ENCODE assay signal across 10 cellular contexts in genomic region chr14:92539419-92539818, GRCh38. TPM values are rescaled to one million over a fixed set of nuclear protein-coding genes. Genes with fewer than 3 reads are reported as not detected.
DNase-seq lines count a peak whose midpoint lies in the region; ATAC-seq and TF ChIP-seq lines count a peak whose summit lies in the region.
"Had no signal": no experiment of that assay in that cellular context is flagged by ENCODE, and none has a peak within 500 bp of the region (broad histone marks: within the 10 kb centered on the region; RNA-seq: fewer than 3 reads in every experiment).

No MANE protein-coding gene starts in this region.

- no peak overlapping the region for H3K4me3 ChIP-seq in breast epithelium
- no peak overlapping the region for H3K4me3 ChIP-seq in mammary epithelial cell (replicated peaks in 1 of 3; ENCODE audit: insufficient read depth in 1 of 3, low read depth in 2 of 3, low read length in 3 of 3)
- H3K4me3 ChIP-seq in esophagus (ENCODE audit: low read depth in 1 of 2, low read length in 2 of 2), result no peak overlapping the region
- no peak overlapping the region for H3K4me3 ChIP-seq in osteoblast (ENCODE audit: insufficient read depth, low read length)
- no peak overlapping the region for H3K4me3 ChIP-seq in urinary bladder (ENCODE audit: low read depth, low read length)

- WGBS in mammary epithelial cell (ENCODE audit: low coverage, missing lambda C conversion rate), result 92% methylated on average over 3 of the region's 3 CpGs
- 91 to 96% methylated on average over 3 of the region's 3 CpGs for WGBS in esophagus, 2 donors
- 93% methylated on average over 3 of the region's 3 CpGs for WGBS in urinary bladder

- H3K79me2 ChIP-seq in mammary epithelial cell (ENCODE audit: insufficient read depth, low read length) (no peaks in the 10 kb centered on the region), osteoblast (ENCODE audit: insufficient read depth, low read length) (peaks cover 57% of the 10 kb centered on the region)

- dilution Hi-C loops in mammary epithelial cell (cut with HindIII; ENCODE audit: low sequenced_read_pairs), result no loop called here

- TF ChIP-seq POLR2A in breast epithelium (IDR thresholded peaks at IDR 0.05), result no peak

- ATAC-seq in HG03196 (IDR thresholded peaks at IDR 0.05; ENCODE audit: unreplicated experiment), result no peak
- ATAC-seq: T-helper 17 cell had no signal

- H4K20me1 ChIP-seq in mammary epithelial cell (ENCODE audit: insufficient read depth, low read length) (no peaks in the 10 kb centered on the region), osteoblast (ENCODE audit: insufficient read depth, low read length) (peaks cover 3% of the 10 kb centered on the region)

- H3K4me2 ChIP-seq in mammary epithelial cell (ENCODE audit: insufficient read depth, low read depth, low read length) (no peak overlapping the region), osteoblast (ENCODE audit: insufficient read depth, low read length) (no peak overlapping the region)

- H3K27ac ChIP-seq in breast epithelium (peak overlapping the region; percentile 80 to 87), mammary epithelial cell (ENCODE audit: insufficient read depth, low read depth, low read length) (no peak overlapping the region), esophagus (ENCODE audit: low read depth in 2 of 2, low read length in 1 of 2) (peak overlapping the region; percentile 68 to 87), osteoblast (ENCODE audit: low read depth, low read length) (peak overlapping the region; percentile 99), urinary bladder (ENCODE audit: low read depth) (peak overlapping the region; percentile 57)

- no peaks in the 10 kb centered on the region for H3K36me3 ChIP-seq in breast epithelium
- H3K36me3 ChIP-seq in mammary epithelial cell (ENCODE audit: insufficient read depth, low read length), result no peaks in the 10 kb centered on the region
- H3K36me3 ChIP-seq in esophagus (ENCODE audit: control insufficient read depth in 2 of 2, insufficient read depth in 2 of 2, low read length in 1 of 2), result no peaks in the 10 kb centered on the region
- H3K36me3 ChIP-seq in osteoblast (ENCODE audit: insufficient read depth, low read length), result no peaks in the 10 kb centered on the region
- H3K36me3 ChIP-seq in urinary bladder (ENCODE audit: insufficient read depth), result no peaks in the 10 kb centered on the region

- intact Hi-C loops in breast epithelium (cut with DNase I; ENCODE audit: low total_unique reads), result no loop called here
- intact Hi-C loops in mammary epithelial cell (cut with micrococcal nuclease), result no loop called here

- DNase-seq in breast epithelium (ENCODE audit: low spot score in 2 of 2), result no peak
- DNase-seq in mammary epithelial cell, result no peak
- no peak for DNase-seq in osteoblast (ENCODE audit: insufficient read length, low spot score, missing footprints)
- no peak for DNase-seq in stimulated activated CD4-positive, alpha-beta T cell treated with anti-CD3 and anti-CD28 coated beads, Interleukin-2, amount 100 ng/mL, for 48 hours
- no peak for DNase-seq in activated CD4-positive, alpha-beta T cell treated with anti-CD3 and anti-CD28 coated beads for 48 hours
- DNase-seq: NCI-H187, T-helper 17 cell had no signal

- peaks cover 0 to 13% of the 10 kb centered on the region in 2 donors for H3K4me1 ChIP-seq in breast epithelium
- peaks cover 15% of the 10 kb centered on the region for H3K4me1 ChIP-seq in mammary epithelial cell (ENCODE audit: insufficient read depth, low read length)
- peaks cover 4 to 10% of the 10 kb centered on the region in 2 donors for H3K4me1 ChIP-seq in esophagus (ENCODE audit: control insufficient read depth in 2 of 2, insufficient read depth in 2 of 2, low read length in 1 of 2)
- peaks cover 36% of the 10 kb centered on the region for H3K4me1 ChIP-seq in osteoblast (ENCODE audit: insufficient read depth, low read length)
- peaks cover 1% of the 10 kb centered on the region for H3K4me1 ChIP-seq in urinary bladder (ENCODE audit: insufficient read depth)

- CTCF ChIA-PET in mammary epithelial cell (lab: Charles Lee; ENCODE audit: low non-redundant PET), result no interaction called here

- no peak overlapping the region for H3K9ac ChIP-seq in mammary epithelial cell (ENCODE audit: insufficient read depth, low read length)

- in situ Hi-C loops in mammary epithelial cell (cut with MboI; ENCODE audit: low sequenced_read_pairs in 2 of 2), result no loop called here

- TF ChIP-seq CTCF in breast epithelium (IDR thresholded peaks at IDR 0.05) (no peak), mammary epithelial cell (conservative IDR thresholded peaks at IDR 0.05 in 1 of 2, IDR thresholded peaks at IDR 0.05 in 1 of 2; ENCODE audit: extremely low read depth in 1 of 2, insufficient read depth in 1 of 2, low read depth in 1 of 2, low read length in 2 of 2) (no peak), osteoblast (IDR thresholded peaks at IDR 0.05; ENCODE audit: extremely low read depth, low read depth, low read length) (no peak)

- H3K9me3 ChIP-seq in breast epithelium (no peaks in the 10 kb centered on the region), mammary epithelial cell (replicated peaks; ENCODE audit: insufficient read depth, low read length) (no peaks in the 10 kb centered on the region), esophagus (ENCODE audit: control insufficient read depth in 2 of 2, insufficient read depth in 1 of 2, low read depth in 1 of 2, low read length in 1 of 2) (no peaks in the 10 kb centered on the region), osteoblast (ENCODE audit: low read depth, low read length) (no peaks in the 10 kb centered on the region)

- BruUV-seq in mammary epithelial cell (replicated peaks; lab: Mats Ljungman, UMichigan), result no TSS peak

- no peaks in the 10 kb centered on the region for H3K27me3 ChIP-seq in breast epithelium
- no peaks in the 10 kb centered on the region for H3K27me3 ChIP-seq in mammary epithelial cell (ENCODE audit: insufficient read depth, low read length)
- no peaks in the 10 kb centered on the region for H3K27me3 ChIP-seq in esophagus (ENCODE audit: control insufficient read depth in 1 of 2, insufficient read depth in 2 of 2, low read length in 2 of 2)
- no peaks in the 10 kb centered on the region for H3K27me3 ChIP-seq in osteoblast (ENCODE audit: insufficient read depth, low read length)

- H2AFZ ChIP-seq in mammary epithelial cell (ENCODE audit: low read depth, low read length) (no peak overlapping the region), osteoblast (ENCODE audit: low read length) (no peak overlapping the region)

RNA-seq across cellular contexts. Expression of gene RIN3, which starts 25.8 kb away (rescaled TPM):
- total RNA-seq in breast epithelium (10 to 100 TPM; 10.7 to 19.7 (median 12.1) TPM), mammary epithelial cell (10 to 100 TPM in 1 of 2 donors, 1 to 10 TPM in 1; 3.5 to 14.5 TPM), osteoblast (7.6 and 10.3 TPM in 2 replicates), urinary bladder (9.1 TPM)
- polyA plus RNA-seq in mammary epithelial cell (2.4 TPM), esophagus (1 to 10 TPM; 4.8 to 7.3 TPM), urinary bladder (21.7 TPM)
- 7.4 TPM for polyA minus RNA-seq in mammary epithelial cell
